1 cellular context compared by ENCODE assay signal in the genomic region with DNA sequence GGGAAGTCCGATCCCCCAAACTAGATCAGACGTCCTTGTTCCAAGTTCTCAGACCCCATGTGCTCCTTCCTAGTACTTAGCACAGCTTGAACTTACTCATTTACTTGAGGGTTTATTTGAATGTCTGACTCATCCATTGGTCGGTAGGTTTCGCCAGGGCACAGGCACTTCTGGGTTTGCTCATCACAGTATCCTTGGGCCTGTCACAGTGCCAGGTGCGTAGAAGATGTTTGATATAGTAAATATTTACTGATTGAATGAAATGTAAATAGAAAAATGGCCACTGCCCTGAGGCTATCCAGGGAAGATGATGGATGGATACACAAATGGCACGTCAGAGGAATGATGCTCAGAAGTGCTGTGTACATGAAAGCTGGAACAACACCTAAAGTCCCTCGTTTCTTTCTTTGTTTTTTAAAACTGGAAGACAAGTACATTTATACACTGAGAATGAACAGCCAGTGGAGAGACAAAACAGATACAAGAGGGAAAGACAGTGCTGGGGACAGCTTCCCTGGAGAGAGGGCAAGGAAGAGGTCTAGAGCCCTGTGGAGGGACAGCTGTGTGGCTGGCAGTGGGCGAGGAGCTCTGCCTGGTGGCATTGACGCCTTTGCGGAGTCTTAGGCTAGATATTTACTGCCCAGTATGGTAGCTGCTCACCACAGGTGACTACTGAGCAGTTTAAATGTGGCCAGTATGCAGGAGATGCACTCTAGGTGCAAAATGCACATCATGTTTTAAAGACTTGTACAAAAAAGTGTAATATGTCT.
TF ChIP-seq lines count a peak whose summit lies in the region.

No MANE protein-coding gene starts in this region.

TF ChIP-seq in GM12878, 131 proteins besides CTCF, POLR2A, EP300 and RAD21:
- TF ChIP-seq MTA3 (IDR thresholded peaks at IDR 0.05; ENCODE audit: borderline replicate concordance, low read length) (no peak), IKZF1 (conservative IDR thresholded peaks at IDR 0.05) (no peak), NBN (IDR thresholded peaks at IDR 0.05) (no peak), MYC (IDR thresholded peaks at IDR 0.05; ENCODE audit: insufficient read depth, insufficient read length, insufficient replicate concordance, low read length, severe bottlenecking) (no peak)
- TF ChIP-seq, protein P1, sequence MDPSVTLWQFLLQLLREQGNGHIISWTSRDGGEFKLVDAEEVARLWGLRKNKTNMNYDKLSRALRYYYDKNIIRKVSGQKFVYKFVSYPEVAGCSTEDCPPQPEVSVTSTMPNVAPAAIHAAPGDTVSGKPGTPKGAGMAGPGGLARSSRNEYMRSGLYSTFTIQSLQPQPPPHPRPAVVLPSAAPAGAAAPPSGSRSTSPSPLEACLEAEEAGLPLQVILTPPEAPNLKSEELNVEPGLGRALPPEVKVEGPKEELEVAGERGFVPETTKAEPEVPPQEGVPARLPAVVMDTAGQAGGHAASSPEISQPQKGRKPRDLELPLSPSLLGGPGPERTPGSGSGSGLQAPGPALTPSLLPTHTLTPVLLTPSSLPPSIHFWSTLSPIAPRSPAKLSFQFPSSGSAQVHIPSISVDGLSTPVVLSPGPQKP (IDR thresholded peaks at IDR 0.05; ENCODE audit: low read depth, low read length), result no peak
